Comparison of ENCODE assay signal across 9 cellular contexts in the genomic region with DNA sequence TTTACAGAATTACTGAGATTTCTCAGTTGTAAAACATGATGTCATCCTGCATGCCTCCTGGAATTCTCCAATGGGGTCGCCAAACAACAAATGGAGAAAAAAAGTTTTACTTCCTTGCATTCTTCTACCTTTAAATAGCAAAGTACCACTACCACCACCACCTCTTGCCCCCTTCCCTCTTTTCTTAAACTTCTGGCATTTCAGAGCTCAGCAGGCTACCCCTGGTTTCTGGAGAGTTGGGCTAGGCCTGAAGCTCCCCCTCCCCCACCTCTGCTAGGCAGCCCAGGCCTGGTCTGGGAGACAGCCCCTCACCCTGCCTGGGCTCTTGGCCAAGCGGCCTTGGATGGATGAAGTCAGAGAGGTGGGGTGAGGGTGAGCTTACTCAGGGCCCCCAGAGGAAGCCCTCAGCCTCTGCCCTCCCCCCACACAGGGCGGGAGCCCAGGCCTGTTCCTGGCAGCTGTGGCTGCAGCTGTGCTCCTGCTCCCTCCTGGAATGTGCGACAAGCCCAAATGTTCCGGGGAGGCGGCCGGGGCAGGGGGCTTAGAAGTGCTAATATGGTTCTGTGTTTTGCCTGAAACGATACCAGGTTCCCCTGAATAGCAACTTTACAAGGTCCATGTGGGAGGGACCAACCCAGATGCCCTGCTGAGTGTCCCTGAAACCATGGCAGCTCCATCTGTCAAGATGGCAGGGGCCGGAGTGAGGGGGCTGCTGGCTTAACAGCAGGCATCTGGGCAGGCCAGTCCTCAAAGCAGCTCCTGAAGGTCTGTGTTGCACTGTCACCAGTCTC. TPM values are rescaled to one million over a fixed set of nuclear protein-coding genes. Genes with fewer than 3 reads are reported as not detected.
A peak's percentile ranks its signal among the peaks of the same experiment; 100 is the strongest.
DNase-seq lines count a peak whose midpoint lies in the region; ATAC-seq lines count a peak whose summit lies in the region.
"Had no signal": no experiment of that assay in that cellular context is flagged by ENCODE, and none has a peak within 500 bp of the region (broad histone marks: within the 10 kb centered on the region; RNA-seq: fewer than 3 reads in every experiment).

No MANE protein-coding gene starts in this region.

- DNase-seq in Daoy (ENCODE audit: low read depth) (peak; percentile 84), amygdala (lab: John Stamatoyannopoulos, UW) (peak in 34 of 56 donors; percentile 11 to 71 (median 53)), hepatic stellate cell (ENCODE audit: low spot score) (peak; percentile 42), Kasumi-1 (lab: John Stamatoyannopoulos, UW) (no peak), Karpas-422 (no peak)
- DNase-seq: NCI-H1694 had no signal

- H2AFZ ChIP-seq in Karpas-422 (ENCODE audit: low read length): no peak overlapping the region

- H3K4me1 ChIP-seq in rectal smooth muscle tissue (ENCODE audit: control insufficient read depth, insufficient read depth, low read length) (peaks cover 27% of the 10 kb centered on the region), Karpas-422 (ENCODE audit: low read length) (peaks cover 7% of the 10 kb centered on the region)

- H3K27me3 ChIP-seq in rectal smooth muscle tissue (ENCODE audit: control insufficient read depth, insufficient read depth, low read length) (no peaks in the 10 kb centered on the region), Karpas-422 (ENCODE audit: low read length) (no peaks in the 10 kb centered on the region)

- H3K9me2 ChIP-seq in Karpas-422 (replicated peaks; ENCODE audit: insufficient read depth, low read length): no peaks in the 10 kb centered on the region

- H4K20me1 ChIP-seq in Karpas-422 (ENCODE audit: insufficient read depth, low read depth, low read length): no peaks in the 10 kb centered on the region

- H3K9ac ChIP-seq in rectal smooth muscle tissue (ENCODE audit: low read length) (no peak overlapping the region), Karpas-422 (ENCODE audit: low read length) (no peak overlapping the region)

- no peaks in the 10 kb centered on the region for H3K9me3 ChIP-seq in Karpas-422 (ENCODE audit: low read length)

- H3K36me3 ChIP-seq in rectal smooth muscle tissue (ENCODE audit: control insufficient read depth, insufficient read depth, low read length) (peaks cover 3% of the 10 kb centered on the region), Karpas-422 (ENCODE audit: insufficient read depth, low read length) (no peaks in the 10 kb centered on the region)

- no peak overlapping the region for H3K4me2 ChIP-seq in Karpas-422 (ENCODE audit: low read depth, low read length, poor library complexity, severe bottlenecking)

- H3K79me2 ChIP-seq in Karpas-422 (ENCODE audit: low read length): no peaks in the 10 kb centered on the region

- peak overlapping the region; percentile 87 for H3K27ac ChIP-seq in rectal smooth muscle tissue (ENCODE audit: low read depth, low read length)
- H3K27ac ChIP-seq in Karpas-422 (ENCODE audit: low read length): no peak overlapping the region

- H3K4me3 ChIP-seq in rectal smooth muscle tissue (ENCODE audit: low read length): no peak overlapping the region
- H3K4me3 ChIP-seq in Karpas-422 (ENCODE audit: low read length): no peak overlapping the region

- no peak for ATAC-seq in GM21381 (IDR thresholded peaks at IDR 0.05; ENCODE audit: unreplicated experiment)
- ATAC-seq in HG02852 (IDR thresholded peaks at IDR 0.05; ENCODE audit: unreplicated experiment): no peak

RNA-seq across cellular contexts. Expression of a gene that starts 5.9 kb away (rescaled TPM):
- total RNA-seq in Daoy (2014; rRNA removed; shearing (Covaris generic)): 0.74 TPM in 1 of 2 replicates, not detected in the other
- not detected in 2 replicates for total RNA-seq in Karpas-422 (2014; rRNA removed; shearing (Covaris generic); ENCODE audit: low replicate concordance)

RNA-seq across cellular contexts. Expression of a gene that starts 26.7 kb away (rescaled TPM):
- 27.8 and 29.9 TPM in 2 replicates for total RNA-seq in Daoy (2014; rRNA removed; shearing (Covaris generic))
- 0.51 and 0.75 TPM in 2 replicates for total RNA-seq in Karpas-422 (2014; rRNA removed; shearing (Covaris generic); ENCODE audit: low replicate concordance)

RNA-seq across cellular contexts. Expression of a gene that starts 27.5 kb away (rescaled TPM):
- 536 and 596 TPM in 2 replicates for total RNA-seq in Daoy (2014; rRNA removed; shearing (Covaris generic))
- total RNA-seq in Karpas-422 (2014; rRNA removed; shearing (Covaris generic); ENCODE audit: low replicate concordance): 147 and 172 TPM in 2 replicates

Comparison
In these comparisons a context has a peak if more than half of its experiments do, and no peak if none do; other contexts are left out.
1. DNase-seq: peak in Daoy (single experiment), amygdala (34 of 56) and hepatic stellate cell (single experiment); none in Kasumi-1 (0 of 2) and Karpas-422 (single experiment).
2. RNA of a gene that starts 26.7 kb away (total RNA-seq): 27.8 to 29.9 TPM in Daoy; 0.51 to 0.75 TPM in Karpas-422; every median in the first group is over 10 times any median in the second.